Comparison of ENCODE assay signal across 16 cellular contexts in the genomic region with DNA sequence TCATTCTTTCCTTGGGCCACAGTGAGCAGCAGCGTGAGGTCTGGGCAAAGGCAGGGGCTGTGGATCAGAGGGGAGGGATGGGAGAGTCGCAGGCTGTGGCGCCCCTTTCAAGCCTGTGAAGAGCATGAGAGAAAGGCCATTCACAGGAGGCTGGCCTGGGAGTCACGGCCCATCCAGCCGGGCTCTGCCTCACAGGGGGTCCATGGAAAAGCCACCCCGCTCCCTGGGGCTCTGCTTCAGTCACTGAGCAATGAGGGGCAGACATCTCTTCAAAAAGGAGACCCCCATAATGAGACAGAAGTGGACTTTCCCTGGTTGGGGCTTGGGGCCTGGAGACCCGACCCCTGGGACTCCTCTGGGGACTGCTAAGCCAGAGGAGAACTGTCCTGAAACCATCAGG.
DNase-seq lines count a peak whose midpoint lies in the region; ATAC-seq and TF ChIP-seq lines count a peak whose summit lies in the region.
"Had no signal": no experiment of that assay in that cellular context is flagged by ENCODE, and none has a peak within 500 bp of the region (broad histone marks: within the 10 kb centered on the region; RNA-seq: fewer than 3 reads in every experiment).

No MANE protein-coding gene starts in this region.

- no peak overlapping the region for H2BK5ac ChIP-seq in neuronal stem cell (ENCODE audit: low read length)

- H4K8ac ChIP-seq in neuronal stem cell (ENCODE audit: low read depth, low read length), result no peak overlapping the region

- no peaks in the 10 kb centered on the region for H3K36me3 ChIP-seq in H7 (replicated peaks; ENCODE audit: control insufficient read depth, insufficient read depth, low read length)
- H3K36me3 ChIP-seq in neuronal stem cell (replicated peaks in 1 of 2; ENCODE audit: control insufficient read depth in 2 of 2, insufficient read depth in 2 of 2, low read length in 2 of 2), result no peaks in the 10 kb centered on the region
- no peaks in the 10 kb centered on the region for H3K36me3 ChIP-seq in ascending aorta
- H3K36me3 ChIP-seq: BLaER1 had no signal

- peak overlapping the region; percentile 9 for H3K27ac Mint-ChIP-seq in chondrocyte (ENCODE audit: unreplicated experiment)
- H3K27ac Mint-ChIP-seq: B cell; CD4-positive, CD25-positive, alpha-beta regulatory T cell; CD8-positive, alpha-beta T cell had no signal

- peak overlapping the region; percentile 49 for H3K18ac ChIP-seq in neuronal stem cell (ENCODE audit: low read length)

- H3K27me3 ChIP-seq in H7 (ENCODE audit: control insufficient read depth, insufficient read depth, low read length) (no peaks in the 10 kb centered on the region), neuronal stem cell (ENCODE audit: control insufficient read depth in 3 of 3, insufficient read depth in 3 of 3, low read depth in 1 of 3, low read length in 3 of 3) (peaks cover 0 to 12% (median 0%) of the 10 kb centered on the region in 3 experiments), ascending aorta (no peaks in the 10 kb centered on the region)
- H3K27me3 ChIP-seq: BLaER1 had no signal

- no peak overlapping the region for H4K91ac ChIP-seq in neuronal stem cell (ENCODE audit: low read depth, low read length, poor library complexity)

- no peak overlapping the region for H3K4me2 ChIP-seq in neuronal stem cell (ENCODE audit: insufficient read depth, low read length, poor library complexity, severe bottlenecking)
- H3K4me2 ChIP-seq: BLaER1 had no signal

- H3K4me3 ChIP-seq in H7 (ENCODE audit: insufficient read depth, low read depth, low read length), result no peak overlapping the region
- no peak overlapping the region for H3K4me3 ChIP-seq in neuronal stem cell (ENCODE audit: low read length in 2 of 2)
- no peak overlapping the region for H3K4me3 ChIP-seq in ascending aorta
- H3K4me3 ChIP-seq: BLaER1 had no signal

- H2BK120ac ChIP-seq in neuronal stem cell (ENCODE audit: low read depth, low read length), result no peak overlapping the region

- WGBS in neuronal stem cell (ENCODE audit: extremely low coverage in 2 of 2, insufficient read length in 2 of 2, insufficient replicate concordance in 1 of 2), 2 donors, result no CpG with 5 or more reads among the region's 7 CpGs

- peaks cover 4% of the 10 kb centered on the region for H3K79me1 ChIP-seq in neuronal stem cell (ENCODE audit: low read depth, low read length)

- peaks cover 7% of the 10 kb centered on the region for H3K27me3 Mint-ChIP-seq in chondrocyte (ENCODE audit: low read depth)
- H3K27me3 Mint-ChIP-seq: CD4-positive, CD25-positive, alpha-beta regulatory T cell had no signal

- H3K4me1 Mint-ChIP-seq in chondrocyte (ENCODE audit: low read depth), result no peaks in the 10 kb centered on the region
- H3K4me1 Mint-ChIP-seq: B cell; CD4-positive, CD25-positive, alpha-beta regulatory T cell had no signal

- no peak overlapping the region for H3K9ac ChIP-seq in neuronal stem cell (ENCODE audit: low read depth, low read length, poor library complexity)
- H3K9ac ChIP-seq: BLaER1 had no signal

- H3K27ac ChIP-seq in neuronal stem cell (replicated peaks; ENCODE audit: low read length) (no peak overlapping the region), ascending aorta (no peak overlapping the region)
- H3K27ac ChIP-seq: BLaER1, C4-2B had no signal

- intact Hi-C loops in ascending aorta (cut with DNase I), result no loop called here

- H3K23ac ChIP-seq in neuronal stem cell (ENCODE audit: low read depth, low read length, poor library complexity), result no peak overlapping the region

- no peaks in the 10 kb centered on the region for H3K36me3 Mint-ChIP-seq in chondrocyte (ENCODE audit: low read depth)
- H3K36me3 Mint-ChIP-seq: CD4-positive, CD25-positive, alpha-beta regulatory T cell; CD8-positive, alpha-beta T cell had no signal

- H3K9me3 ChIP-seq in neuronal stem cell (replicated peaks in 1 of 2; ENCODE audit: control insufficient read depth in 2 of 2, insufficient read depth in 1 of 2, low read depth in 1 of 2, low read length in 2 of 2) (peaks cover 0 to 14% of the 10 kb centered on the region in 2 donors), ascending aorta (no peaks in the 10 kb centered on the region)
- H3K9me3 ChIP-seq: Caco-2 had no signal

- no peak overlapping the region for H2BK12ac ChIP-seq in neuronal stem cell (ENCODE audit: low read length)

- TF ChIP-seq CTCF in chondrocyte (IDR thresholded peaks at IDR 0.05) (no peak), ascending aorta (IDR thresholded peaks at IDR 0.05) (no peak)

- H3K4me1 ChIP-seq in neuronal stem cell (ENCODE audit: control insufficient read depth in 2 of 2, insufficient read depth in 1 of 2, low read depth in 1 of 2, low read length in 2 of 2) (peaks cover 0 to 9% of the 10 kb centered on the region in 2 donors), ascending aorta (no peaks in the 10 kb centered on the region)
- H3K4me1 ChIP-seq: BLaER1, Caco-2 had no signal

- H2AK5ac ChIP-seq in neuronal stem cell (ENCODE audit: low read depth, low read length), result peak overlapping the region; percentile 34

- H2AFZ ChIP-seq in neuronal stem cell (ENCODE audit: low read length), result no peak overlapping the region

- no peak overlapping the region for H3K14ac ChIP-seq in neuronal stem cell (ENCODE audit: low read length)

- H3K9me3 Mint-ChIP-seq in chondrocyte (ENCODE audit: low read depth), result peaks cover 4% of the 10 kb centered on the region
- H3K9me3 Mint-ChIP-seq: CD4-positive, CD25-positive, alpha-beta regulatory T cell; CD8-positive, alpha-beta T cell had no signal

- H3K4me3 Mint-ChIP-seq in chondrocyte (ENCODE audit: unreplicated experiment), result no peak overlapping the region
- H3K4me3 Mint-ChIP-seq: B cell; CD4-positive, CD25-positive, alpha-beta regulatory T cell; CD8-positive, alpha-beta T cell had no signal

- DNase-seq in H7, result peak; percentile 42
- peak; percentile 60 for DNase-seq in chondrocyte (ENCODE audit: low spot score)
- no peak for DNase-seq in neuronal stem cell (ENCODE audit: low spot score)
- DNase-seq in kidney glomerular epithelial cell (lab: John Stamatoyannopoulos, UW), result no peak
- DNase-seq in ascending aorta (ENCODE audit: low spot score in 2 of 2), result no peak
- DNase-seq: Caco-2; CD4-positive, CD25-positive, alpha-beta regulatory T cell; CD8-positive, alpha-beta T cell; DMS153; DND-41; GOT3; HCEC 1CT had no signal

- H3K4ac ChIP-seq in neuronal stem cell (ENCODE audit: low read length), result no peak overlapping the region

- no peak overlapping the region for H2BK15ac ChIP-seq in neuronal stem cell (ENCODE audit: low read length)

- no peak for ATAC-seq in HG03196 (IDR thresholded peaks at IDR 0.05; ENCODE audit: unreplicated experiment)
- ATAC-seq: CD8-positive, alpha-beta T cell had no signal

Comparison
In these comparisons a context has a peak if more than half of its experiments do, and no peak if none do; other contexts are left out.
1. DNase-seq: peak in H7 (single experiment) and chondrocyte (single experiment); none in neuronal stem cell (single experiment), kidney glomerular epithelial cell (single experiment) and ascending aorta (0 of 2).